22 cellular contexts compared by ENCODE assay signal in genomic region chr15:69661871-69662667, GRCh38.
DNase-seq lines count a peak whose midpoint lies in the region; ATAC-seq and TF ChIP-seq lines count a peak whose summit lies in the region.
"Had no signal": no experiment of that assay in that cellular context is flagged by ENCODE, and none has a peak within 500 bp of the region (broad histone marks: within the 10 kb centered on the region; RNA-seq: fewer than 3 reads in every experiment).

No MANE protein-coding gene starts in this region.

- TF ChIP-seq POLR2A in heart left ventricle (IDR thresholded peaks at IDR 0.05): no peak

- H3K27ac ChIP-seq in HEK293 (ENCODE audit: extremely low read depth, low read depth, low read length): no peak overlapping the region
- no peak overlapping the region for H3K27ac ChIP-seq in heart left ventricle
- H3K27ac ChIP-seq: RWPE1 had no signal

- H3K27me3 ChIP-seq in heart left ventricle: peaks cover 0 to 42% (median 9%) of the 10 kb centered on the region in 9 donors
- H3K27me3 ChIP-seq in BE2C: peaks cover 6% of the 10 kb centered on the region; the same call in 1 of the 2 replicates

- TF ChIP-seq CTCF in GM10248 (IDR thresholded peaks at IDR 0.05; ENCODE audit: control extremely low read depth, extremely low read depth, low read depth, missing control alignments): no peak
- no peak for TF ChIP-seq CTCF in HEK293 (tag by site-specific recombination; IDR thresholded peaks at IDR 0.05)
- TF ChIP-seq CTCF in heart left ventricle (IDR thresholded peaks at IDR 0.05): no peak
- TF ChIP-seq CTCF in BE2C (IDR thresholded peaks at IDR 0.05; ENCODE audit: low read depth, low read length): no peak

- WGBS in heart left ventricle, 4 donors: 65 to 83% (median 71%) methylated on average over 10 of the region's 10 CpGs

- intact Hi-C loops in heart left ventricle (cut with DNase I): no loop called here

- ATAC-seq in heart left ventricle: no peak
- ATAC-seq: HepG2, K562, Panc1 had no signal

- no peaks in the 10 kb centered on the region for H3K9me3 ChIP-seq in HEK293 (ENCODE audit: control insufficient read depth, insufficient read depth, low read depth, low read length)
- H3K9me3 ChIP-seq in heart left ventricle: no peaks in the 10 kb centered on the region
- no peaks in the 10 kb centered on the region for H3K9me3 ChIP-seq in BE2C

- no peak overlapping the region for H3K27ac Mint-ChIP-seq in activated CD4-positive, alpha-beta memory T cell treated with anti-CD3 and anti-CD28 coated beads, Interleukin-2, amount 10 ng/mL, durations not matched to agents 7 days and 5 days
- H3K27ac Mint-ChIP-seq: B cell had no signal

- H3K4me1 Mint-ChIP-seq in activated CD4-positive, alpha-beta memory T cell treated with anti-CD3 and anti-CD28 coated beads, Interleukin-2, amount 10 ng/mL, durations not matched to agents 7 days and 5 days: peaks cover 12% of the 10 kb centered on the region

- H3K9me3 Mint-ChIP-seq in activated CD4-positive, alpha-beta memory T cell treated with anti-CD3 and anti-CD28 coated beads, Interleukin-2, amount 10 ng/mL, durations not matched to agents 7 days and 5 days: no peaks in the 10 kb centered on the region
- H3K9me3 Mint-ChIP-seq: CD14-positive monocyte had no signal

- H3K36me3 ChIP-seq in HEK293 (ENCODE audit: control insufficient read depth in 2 of 2, insufficient read depth in 1 of 2, low read length in 2 of 2): no peaks in the 10 kb centered on the region
- H3K36me3 ChIP-seq in heart left ventricle: no peaks in the 10 kb centered on the region
- H3K36me3 ChIP-seq in BE2C: no peaks in the 10 kb centered on the region

- H3K4me3 Mint-ChIP-seq in activated CD4-positive, alpha-beta memory T cell treated with anti-CD3 and anti-CD28 coated beads, Interleukin-2, amount 10 ng/mL, durations not matched to agents 7 days and 5 days: no peak overlapping the region
- H3K4me3 Mint-ChIP-seq: B cell, CD14-positive monocyte had no signal

- CTCF ChIA-PET in GM10248 (lab: Yijun Ruan, JAX): no interaction called here
- CTCF ChIA-PET in HEK293 (lab: Yijun Ruan, JAX): no interaction called here
- CTCF ChIA-PET in activated CD4-positive, alpha-beta memory T cell treated with anti-CD3 and anti-CD28 coated beads, Interleukin-2, amount 10 ng/mL, durations not matched to agents 7 days and 5 days (lab: Charles Lee): no interaction called here

- no peaks in the 10 kb centered on the region for H3K36me3 Mint-ChIP-seq in activated CD4-positive, alpha-beta memory T cell treated with anti-CD3 and anti-CD28 coated beads, Interleukin-2, amount 10 ng/mL, durations not matched to agents 7 days and 5 days (ENCODE audit: low read depth)

- H3K27me3 Mint-ChIP-seq in activated CD4-positive, alpha-beta memory T cell treated with anti-CD3 and anti-CD28 coated beads, Interleukin-2, amount 10 ng/mL, durations not matched to agents 7 days and 5 days: peaks cover 12% of the 10 kb centered on the region

- H3K4me3 ChIP-seq in HEK293 (ENCODE audit: low read depth, low read length): no peak overlapping the region
- no peak overlapping the region for H3K4me3 ChIP-seq in heart left ventricle
- H3K4me3 ChIP-seq in BE2C (ENCODE audit: low read depth, low read length): no peak overlapping the region
- H3K4me3 ChIP-seq: K562 had no signal

- POLR2A ChIA-PET in GM10248 (lab: Yijun Ruan, JAX) (no interaction called here), HEK293 (lab: Yijun Ruan, JAX) (interaction anchor here (0.7 kb wide), 1 partner anchor 948 kb away, joined by 3 read pairs; no protein-coding TSS in a partner anchor)
- POLR2A ChIA-PET in activated CD4-positive, alpha-beta memory T cell treated with anti-CD3 and anti-CD28 coated beads, Interleukin-2, amount 10 ng/mL, durations not matched to agents 7 days and 5 days (lab: Charles Lee): no interaction called here

- H3K4me1 ChIP-seq in HEK293 (ENCODE audit: control insufficient read depth, insufficient read depth, low read length) (no peaks in the 10 kb centered on the region), heart left ventricle (peaks cover 0 to 28% (median 4%) of the 10 kb centered on the region in 12 donors), BE2C (no peaks in the 10 kb centered on the region)

- peak; percentile 21 for DNase-seq in GM10248 (ENCODE audit: extremely low spot score)
- peak; percentile 41 for DNase-seq in islet precursor cell
- peak; percentile 21 for DNase-seq in stimulated activated CD8-positive, alpha-beta memory T cell treated with anti-CD3 and anti-CD28 coated beads, Interleukin-4, amount 100 ng/mL, for 48 hours
- DNase-seq in heart left ventricle: no peak
- DNase-seq in activated CD4-positive, alpha-beta memory T cell treated with anti-CD3 and anti-CD28 coated beads, Interleukin-2, amount 10 ng/mL, durations not matched to agents 7 days and 5 days: no peak
- DNase-seq in BE2C: no peak
- DNase-seq in stimulated activated CD4-positive, alpha-beta T cell treated with anti-CD3 and anti-CD28 coated beads, Interleukin-2, amount 100 ng/mL, for 24 hours: no peak
- DNase-seq: Calu3, Kasumi-1, NCI-H1048, NCI-H1417, NCI-H1694 treated with DMSO at 0.1 percent for 48 hours, NCI-H2081, NCI-H2227 treated with DMSO at 0.1 percent for 48 hours, SHP77 treated with DMSO at 0.1 percent for 48 hours had no signal

TF ChIP-seq in HEK293, 187 proteins besides CTCF, POLR2A, EP300 and RAD21:
- TF ChIP-seq INSM2 (tag by site-specific recombination; IDR thresholded peaks at IDR 0.05) (no peak), ZNF701 (tag by site-specific recombination; IDR thresholded peaks at IDR 0.05) (no peak), PRDM4 (tag by site-specific recombination; IDR thresholded peaks at IDR 0.05) (no peak), ZNF707 (tag by site-specific recombination; IDR thresholded peaks at IDR 0.05) (no peak), ZNF654 (tag by site-specific recombination; IDR thresholded peaks at IDR 0.05; ENCODE audit: low read depth) (no peak), ZNF335 (tag by site-specific recombination; conservative IDR thresholded peaks at IDR 0.05) (no peak), ZSCAN5A (tag by site-specific recombination; IDR thresholded peaks at IDR 0.05) (no peak), ZNF658 (tag by site-specific recombination; IDR thresholded peaks at IDR 0.05) (0 out of 2 replicates have a peak, but pooled peaks have one; percentile 6), EGR2 (tag by site-specific recombination; IDR thresholded peaks at IDR 0.05; ENCODE audit: low read depth) (peak; percentile 66), ZFHX2 (tag by site-specific recombination; conservative IDR thresholded peaks at IDR 0.05) (peak; percentile 35)

Comparison
In these comparisons a context has a peak if more than half of its experiments do, and no peak if none do; other contexts are left out.
1. DNase-seq: peak in GM10248 (single experiment), islet precursor cell (single experiment) and stimulated activated CD8-positive, alpha-beta memory T cell treated with anti-CD3 and anti-CD28 coated beads, Interleukin-4, amount 100 ng/mL, for 48 hours (single experiment); none in heart left ventricle (0 of 5), activated CD4-positive, alpha-beta memory T cell treated with anti-CD3 and anti-CD28 coated beads, Interleukin-2, amount 10 ng/mL, durations not matched to agents 7 days and 5 days (single experiment), BE2C (single experiment) and stimulated activated CD4-positive, alpha-beta T cell treated with anti-CD3 and anti-CD28 coated beads, Interleukin-2, amount 100 ng/mL, for 24 hours (0 of 2).